ENCODE assay signal across 20 cellular contexts in genomic region chr9:128121924-128122808, GRCh38. TPM values are rescaled to one million over a fixed set of nuclear protein-coding genes. Genes with fewer than 3 reads are reported as not detected.
DNase-seq lines count a peak whose midpoint lies in the region; ATAC-seq, FAIRE-seq and TF ChIP-seq lines count a peak whose summit lies in the region.
"Had no signal": no experiment of that assay in that cellular context is flagged by ENCODE, and none has a peak within 500 bp of the region (broad histone marks: within the 10 kb centered on the region; RNA-seq: fewer than 3 reads in every experiment).

No MANE protein-coding gene starts in this region.

- no peak overlapping the region for H3K27ac Mint-ChIP-seq in nephron progenitor cell

- H3K27ac ChIP-seq in GM12878 (ENCODE audit: control insufficient read depth, insufficient read depth): no peak overlapping the region
- no peak overlapping the region for H3K27ac ChIP-seq in pancreas

- H3K36me3 Mint-ChIP-seq in nephron progenitor cell (ENCODE audit: low read depth): no peaks in the 10 kb centered on the region

- ATAC-seq in GM12878 (no peak), pancreas (no peak), HG02852 (IDR thresholded peaks at IDR 0.05; ENCODE audit: unreplicated experiment) (no peak)

- no peak overlapping the region for H3K4me2 ChIP-seq in GM12878 (ENCODE audit: control insufficient read depth, insufficient read depth)

- peaks cover 8 to 22% of the 10 kb centered on the region in 2 experiments; a peak in 3 of 4 replicates for H3K36me3 ChIP-seq in GM12878 (ENCODE audit: control insufficient read depth in 2 of 2, insufficient read depth in 2 of 2, low read length in 1 of 2)
- H3K36me3 ChIP-seq in pancreas: peaks cover 0 to 25% (median 12%) of the 10 kb centered on the region in 3 donors

- CTCF ChIA-PET in GM12878 (lab: Yijun Ruan, JAX): no interaction called here

- H3K4me3 ChIP-seq in GM12878: no peak overlapping the region
- no peak overlapping the region for H3K4me3 ChIP-seq in pancreas
- H3K4me3 ChIP-seq: HAP-1 had no signal

- in situ Hi-C loops in GM12878 (cut with MboI): no loop called here

- no peak for TF ChIP-seq RAD21 in GM12878 (IDR thresholded peaks at IDR 0.05; ENCODE audit: insufficient read depth, low read depth, low read length)

- BruUV-seq in GM12878 (replicated peaks; lab: Mats Ljungman, UMichigan): no TSS peak

- peaks cover 7% of the 10 kb centered on the region; the same call in 1 of the 2 replicates for H3K4me1 ChIP-seq in GM12878 (ENCODE audit: control insufficient read depth, insufficient read depth, low read length)
- H3K4me1 ChIP-seq in pancreas: peaks cover 0 to 28% (median 12%) of the 10 kb centered on the region in 3 donors

- no peak for TF ChIP-seq EP300 in GM12878 (IDR thresholded peaks at IDR 0.05; ENCODE audit: borderline replicate concordance in 1 of 2, control insufficient read depth in 1 of 2, low read depth in 2 of 2, low read length in 2 of 2)

- no peaks in the 10 kb centered on the region for H3K9me3 ChIP-seq in GM12878 (replicated peaks; ENCODE audit: control insufficient read depth, insufficient read depth, low read length)
- no peaks in the 10 kb centered on the region for H3K9me3 ChIP-seq in pancreas
- H3K9me3 ChIP-seq: HAP-1 had no signal

- peaks cover 25% of the 10 kb centered on the region for H3K4me1 Mint-ChIP-seq in nephron progenitor cell

- no peak for FAIRE-seq in D721Med (lab: Jason Lieb, UNC)
- no peak for FAIRE-seq in GM12878 (lab: Jason Lieb, UNC)
- no peak for FAIRE-seq in pancreas (lab: Jason Lieb, UNC)
- FAIRE-seq: GM18507 had no signal

- H3K79me2 ChIP-seq in GM12878 (ENCODE audit: control insufficient read depth, insufficient read depth, low read length): peaks cover 26% of the 10 kb centered on the region

- H4K20me1 ChIP-seq in GM12878 (ENCODE audit: control insufficient read depth, insufficient read depth): no peaks in the 10 kb centered on the region

- H3K9ac ChIP-seq in GM12878 (ENCODE audit: control insufficient read depth, insufficient read depth, low read length): no peak overlapping the region

- POLR2A ChIA-PET in GM12878 (lab: Charles Lee): no interaction called here

- DNase-seq in D721Med (ENCODE audit: insufficient read length, low spot score) (peak; percentile 4), GM12878 (ENCODE audit: low read depth, low spot score) (no peak), islet precursor cell (peak; percentile 43), pancreas (peak in 4 of 6 donors; percentile 23 to 64 (median 52)), glomerular visceral epithelial cell (ENCODE audit: extremely low spot score) (no peak), nephron progenitor cell (no peak), NCI-H2171 (lab: John Stamatoyannopoulos, UW) (no peak)
- DNase-seq: COR-L47, DMS53, Kasumi-1, NCI-H1105 treated with DMSO at 0.1 percent for 48 hours, NCI-H187, NCI-H446, NCI-H748 treated with DMSO at 0.1 percent for 48 hours, SIG-M5 had no signal

- intact Hi-C loops in GM12878 (cut with micrococcal nuclease; ENCODE audit: unreplicated experiment) (no loop called here), pancreas (cut with DNase I) (no loop called here)

- RAD21 ChIA-PET in GM12878 (lab: Charles Lee; ENCODE audit: unreplicated experiment): no interaction called here

- no peak for TF ChIP-seq CTCF in D721Med (IDR thresholded peaks at IDR 0.05; ENCODE audit: insufficient read depth, missing control alignments)
- no peak for TF ChIP-seq CTCF in GM12878 (IDR thresholded peaks at IDR 0.05 in 2 of 3, conservative IDR thresholded peaks at IDR 0.05 in 1 of 3; ENCODE audit: control insufficient read depth in 2 of 3, extremely low read depth in 1 of 3, insufficient read depth in 1 of 3, low read depth in 3 of 3, low read length in 3 of 3)
- TF ChIP-seq CTCF in pancreas (IDR thresholded peaks at IDR 0.05): no peak
- TF ChIP-seq CTCF in nephron progenitor cell (IDR thresholded peaks at IDR 0.05): no peak

- H2AFZ ChIP-seq in GM12878 (ENCODE audit: control insufficient read depth, low read depth, low read length): no peak overlapping the region

- H3K4me3 Mint-ChIP-seq in nephron progenitor cell: no peak overlapping the region

- 89% methylated on average over 26 of the region's 27 CpGs for WGBS in GM12878 (ENCODE audit: insufficient coverage, insufficient replicate concordance, low lambda C conversion rate, missing lambda C conversion rate)
- 88% methylated on average over 27 of the region's 27 CpGs for whole genome bisulfite sequencing in pancreas, 2 donors

- 0 out of 2 replicates have a peak, but pooled peaks have one; percentile 17 for TF ChIP-seq POLR2A in GM12878 (IDR thresholded peaks at IDR 0.05; ENCODE audit: low read depth, low read length)

- SMC1A ChIA-PET in GM12878 (lab: Charles Lee; ENCODE audit: uncharacterized antibody, unreplicated experiment): no interaction called here

- no peaks in the 10 kb centered on the region for H3K9me3 Mint-ChIP-seq in nephron progenitor cell

- no peaks in the 10 kb centered on the region for H3K27me3 Mint-ChIP-seq in nephron progenitor cell (ENCODE audit: low read depth, poor library complexity)

- H3K27me3 ChIP-seq in GM12878 (replicated peaks in 1 of 2; ENCODE audit: control insufficient read depth in 2 of 2, insufficient read depth in 2 of 2, low read length in 1 of 2): no peaks in the 10 kb centered on the region
- H3K27me3 ChIP-seq in pancreas: no peaks in the 10 kb centered on the region

RNA-seq across cellular contexts. Expression of gene PTGES2, which starts 5.4 kb away (rescaled TPM):
- total RNA-seq in GM12878 (2013; cell fraction: nucleolus; rRNA removed): 116 TPM in 2 replicates
- total RNA-seq in GM12878 (2014; rRNA removed) (127 and 141 TPM in 2 replicates), GM12878 (2014; rRNA removed; fragmentation: Illumina TruSeq; extraction: Trizol) (45.8 and 57.9 TPM in 2 replicates), GM12878 (2021) (99.5 and 106 TPM in 2 replicates), pancreas (10 to 100 TPM; 25.4 to 43.1 (median 34.2) TPM)
- polyA plus RNA-seq in GM12878 (2011; ENCODE audit: low read depth): 19.0 TPM
- polyA plus RNA-seq in GM12878 (2011; rRNA removed) (54.8 and 98.8 TPM in 2 replicates), GM12878 (2014; fragmentation: Illumina TruSeq; extraction: Trizol) (34.3 and 59.9 TPM in 2 replicates), GM12878 (2014; fragmentation: Nextera tagmentation; extraction: Ambion mirVana) (1 to 10 TPM; 2.1 to 7.0 TPM), GM12878 (2014; rRNA removed) (107 and 125 TPM in 2 replicates), GM12878 (2016; fragmentation: Nextera tagmentation; extraction: Ambion mirVana) (100 to 1,000 TPM; 114 to 131 TPM), pancreas (10 to 100 TPM; 66.0 to 78.5 TPM)
- polyA plus RNA-seq in GM12878 (2011; cell fraction: cytosol; rRNA removed): 104 and 167 TPM in 2 replicates
- 214 and 242 TPM in 2 replicates for polyA plus RNA-seq in GM12878 (2011; cell fraction: nucleus; rRNA removed)
- 37.4 and 47.3 TPM in 2 replicates for polyA plus RNA-seq in GM12878 (2012)
- 67.9 and 113 TPM in 2 replicates for polyA minus RNA-seq in GM12878 (2011; rRNA and poly(A)+ RNA removed)
- polyA minus RNA-seq in GM12878 (2011; cell fraction: cytosol; rRNA and poly(A)+ RNA removed): 32.5 and 41.4 TPM in 2 replicates
- 42.6 and 74.1 TPM in 2 replicates for polyA minus RNA-seq in GM12878 (2011; cell fraction: nucleus; rRNA and poly(A)+ RNA removed)

RNA-seq across cellular contexts. Expression of gene LCN2, which starts 27.1 kb away (rescaled TPM):
- not detected in 2 replicates for total RNA-seq in GM12878 (2013; cell fraction: nucleolus; rRNA removed)
- total RNA-seq in GM12878 (2014; rRNA removed) (not detected in 2 replicates), GM12878 (2014; rRNA removed; fragmentation: Illumina TruSeq; extraction: Trizol) (not detected in 2 replicates), GM12878 (2021) (not detected in 2 replicates), pancreas (100 to 1,000 TPM in 1 of 6 donors, 10 to 100 TPM in 3, 1 to 10 TPM in 2; 6.3 to 158 (median 45.7) TPM)
- polyA plus RNA-seq in GM12878 (2011; ENCODE audit: low read depth): not detected
- polyA plus RNA-seq in GM12878 (2011; rRNA removed) (not detected in 2 replicates), GM12878 (2014; fragmentation: Illumina TruSeq; extraction: Trizol) (not detected in 2 replicates), GM12878 (2014; fragmentation: Nextera tagmentation; extraction: Ambion mirVana) (not detected), GM12878 (2014; rRNA removed) (not detected in 2 replicates), GM12878 (2016; fragmentation: Nextera tagmentation; extraction: Ambion mirVana) (not detected), pancreas (10 to 100 TPM; 46.8 to 75.1 TPM)
- not detected in 2 replicates for polyA plus RNA-seq in GM12878 (2011; cell fraction: cytosol; rRNA removed)
- not detected in 2 replicates for polyA plus RNA-seq in GM12878 (2011; cell fraction: nucleus; rRNA removed)
- not detected in 2 replicates for polyA plus RNA-seq in GM12878 (2012)
- polyA minus RNA-seq in GM12878 (2011; rRNA and poly(A)+ RNA removed): not detected in 2 replicates
- polyA minus RNA-seq in GM12878 (2011; cell fraction: cytosol; rRNA and poly(A)+ RNA removed): not detected in 2 replicates
- not detected in 2 replicates for polyA minus RNA-seq in GM12878 (2011; cell fraction: nucleus; rRNA and poly(A)+ RNA removed)
- polyA plus RNA-seq: AG04450, BJ had no signal

RNA-seq across cellular contexts. Expression of gene BBLN, which starts 37.9 kb away (rescaled TPM):
- total RNA-seq in GM12878 (2013; cell fraction: nucleolus; rRNA removed): 10.9 and 11.9 TPM in 2 replicates
- 184 and 194 TPM in 2 replicates for total RNA-seq in GM12878 (2014; rRNA removed)
- total RNA-seq in GM12878 (2014; rRNA removed; fragmentation: Illumina TruSeq; extraction: Trizol): 24.1 and 32.2 TPM in 2 replicates
- total RNA-seq in GM12878 (2021): 96.5 and 102 TPM in 2 replicates
- polyA plus RNA-seq in GM12878 (2011; ENCODE audit: low read depth): 23.4 TPM
- 13.2 and 36.5 TPM in 2 replicates for polyA plus RNA-seq in GM12878 (2011; rRNA removed)
- 104 and 158 TPM in 2 replicates for polyA plus RNA-seq in GM12878 (2011; cell fraction: cytosol; rRNA removed)
- polyA plus RNA-seq in GM12878 (2011; cell fraction: nucleus; rRNA removed): 60.6 and 65.1 TPM in 2 replicates
- polyA plus RNA-seq in GM12878 (2012): 89.0 and 104 TPM in 2 replicates
- 2.9 and 11.3 TPM in 2 replicates for polyA plus RNA-seq in GM12878 (2014; fragmentation: Illumina TruSeq; extraction: Trizol)
- 10 to 100 TPM in 1 of 2 experiments, 1 to 10 TPM in 1; 3.8 to 13.5 TPM for polyA plus RNA-seq in GM12878 (2014; fragmentation: Nextera tagmentation; extraction: Ambion mirVana)
- polyA plus RNA-seq in GM12878 (2014; rRNA removed): 155 and 163 TPM in 2 replicates
- polyA plus RNA-seq in GM12878 (2016; fragmentation: Nextera tagmentation; extraction: Ambion mirVana): 100 to 1,000 TPM in 1 of 2 experiments, 10 to 100 TPM in 1; 95.9 to 115 TPM
- 5.5 and 32.3 TPM in 2 replicates for polyA minus RNA-seq in GM12878 (2011; rRNA and poly(A)+ RNA removed)
- 34.6 and 49.3 TPM in 2 replicates for polyA minus RNA-seq in GM12878 (2011; cell fraction: cytosol; rRNA and poly(A)+ RNA removed)
- polyA minus RNA-seq in GM12878 (2011; cell fraction: nucleus; rRNA and poly(A)+ RNA removed): 11.5 and 15.9 TPM in 2 replicates
- 10 to 100 TPM; 23.1 to 38.3 (median 30.9) TPM for total RNA-seq in pancreas
- polyA plus RNA-seq in pancreas: 100 to 1,000 TPM in 1 of 2 donors, 10 to 100 TPM in 1; 86.1 to 133 TPM

RNA-seq across cellular contexts. Expression of gene SLC25A25, which starts 54.1 kb away (rescaled TPM):
- total RNA-seq in GM12878 (2013; cell fraction: nucleolus; rRNA removed): 21.3 and 21.7 TPM in 2 replicates
- total RNA-seq in GM12878 (2014; rRNA removed) (17.1 and 17.5 TPM in 2 replicates), GM12878 (2014; rRNA removed; fragmentation: Illumina TruSeq; extraction: Trizol) (10.1 and 10.2 TPM in 2 replicates), GM12878 (2021) (14.3 and 15.7 TPM in 2 replicates), pancreas (100 to 1,000 TPM in 1 of 6 donors, 10 to 100 TPM in 3, 1 to 10 TPM in 2; 6.8 to 134 (median 12.6) TPM)
- 3.3 TPM for polyA plus RNA-seq in GM12878 (2011; ENCODE audit: low read depth)
- polyA plus RNA-seq in GM12878 (2011; rRNA removed) (5.9 and 8.2 TPM in 2 replicates), GM12878 (2014; fragmentation: Illumina TruSeq; extraction: Trizol) (3.2 and 6.6 TPM in 2 replicates), GM12878 (2014; fragmentation: Nextera tagmentation; extraction: Ambion mirVana) (under 1 TPM in 1 of 2 experiments, not detected in 1; 0.04 TPM), GM12878 (2014; rRNA removed) (12.4 and 13.4 TPM in 2 replicates), GM12878 (2016; fragmentation: Nextera tagmentation; extraction: Ambion mirVana) (10 to 100 TPM; 12.4 to 13.6 TPM), pancreas (10 to 100 TPM; 73.6 to 82.8 TPM)
- polyA plus RNA-seq in GM12878 (2011; cell fraction: cytosol; rRNA removed): 6.2 and 8.2 TPM in 2 replicates
- polyA plus RNA-seq in GM12878 (2011; cell fraction: nucleus; rRNA removed): 10.2 and 14.8 TPM in 2 replicates
- polyA plus RNA-seq in GM12878 (2012): 7.6 and 8.5 TPM in 2 replicates
- polyA minus RNA-seq in GM12878 (2011; rRNA and poly(A)+ RNA removed): 5.6 and 9.7 TPM in 2 replicates
- polyA minus RNA-seq in GM12878 (2011; cell fraction: cytosol; rRNA and poly(A)+ RNA removed): 3.7 and 5.5 TPM in 2 replicates
- polyA minus RNA-seq in GM12878 (2011; cell fraction: nucleus; rRNA and poly(A)+ RNA removed): 3.9 and 5.6 TPM in 2 replicates

RNA-seq across cellular contexts. Expression of gene NAIF1, which starts 55.0 kb away (rescaled TPM):
- 8.3 and 10.0 TPM in 2 replicates for total RNA-seq in GM12878 (2013; cell fraction: nucleolus; rRNA removed)
- total RNA-seq in GM12878 (2014; rRNA removed): 10.7 and 14.2 TPM in 2 replicates
- 6.3 and 6.4 TPM in 2 replicates for total RNA-seq in GM12878 (2014; rRNA removed; fragmentation: Illumina TruSeq; extraction: Trizol)
- total RNA-seq in GM12878 (2021): 8.6 and 10.3 TPM in 2 replicates
- 4.5 TPM for polyA plus RNA-seq in GM12878 (2011; ENCODE audit: low read depth)
- polyA plus RNA-seq in GM12878 (2011; rRNA removed): 6.1 and 9.4 TPM in 2 replicates
- 12.1 and 15.0 TPM in 2 replicates for polyA plus RNA-seq in GM12878 (2011; cell fraction: cytosol; rRNA removed)
- 5.9 and 7.8 TPM in 2 replicates for polyA plus RNA-seq in GM12878 (2011; cell fraction: nucleus; rRNA removed)
- polyA plus RNA-seq in GM12878 (2012): 8.4 and 9.3 TPM in 2 replicates
- 5.2 and 6.2 TPM in 2 replicates for polyA plus RNA-seq in GM12878 (2014; fragmentation: Illumina TruSeq; extraction: Trizol)
- 1 to 10 TPM; 2.4 to 5.2 TPM for polyA plus RNA-seq in GM12878 (2014; fragmentation: Nextera tagmentation; extraction: Ambion mirVana)
- polyA plus RNA-seq in GM12878 (2014; rRNA removed): 8.5 and 9.3 TPM in 2 replicates
- 1 to 10 TPM; 5.0 to 7.9 TPM for polyA plus RNA-seq in GM12878 (2016; fragmentation: Nextera tagmentation; extraction: Ambion mirVana)
- polyA minus RNA-seq in GM12878 (2011; rRNA and poly(A)+ RNA removed): 11.7 and 16.2 TPM in 2 replicates
- polyA minus RNA-seq in GM12878 (2011; cell fraction: cytosol; rRNA and poly(A)+ RNA removed): 6.7 and 10.7 TPM in 2 replicates
- 1.8 and 5.3 TPM in 2 replicates for polyA minus RNA-seq in GM12878 (2011; cell fraction: nucleus; rRNA and poly(A)+ RNA removed)
- 1 to 10 TPM; 3.0 to 6.2 (median 3.8) TPM for total RNA-seq in pancreas
- 1 to 10 TPM; 6.4 to 6.8 TPM for polyA plus RNA-seq in pancreas

Comparison
In these comparisons a context has a peak if more than half of its experiments do, and no peak if none do; other contexts are left out.
1. DNase-seq: peak in D721Med (single experiment), islet precursor cell (single experiment) and pancreas (4 of 6); none in GM12878 (single experiment), glomerular visceral epithelial cell (single experiment), nephron progenitor cell (single experiment) and NCI-H2171 (single experiment).
2. RNA of gene LCN2, which starts 27.1 kb away (total RNA-seq): 6.3 to 158 TPM in pancreas; not detected in GM12878; every median in the first group is over 4 times any median in the second.